15 cellular contexts compared by ENCODE assay signal in the genomic region with DNA sequence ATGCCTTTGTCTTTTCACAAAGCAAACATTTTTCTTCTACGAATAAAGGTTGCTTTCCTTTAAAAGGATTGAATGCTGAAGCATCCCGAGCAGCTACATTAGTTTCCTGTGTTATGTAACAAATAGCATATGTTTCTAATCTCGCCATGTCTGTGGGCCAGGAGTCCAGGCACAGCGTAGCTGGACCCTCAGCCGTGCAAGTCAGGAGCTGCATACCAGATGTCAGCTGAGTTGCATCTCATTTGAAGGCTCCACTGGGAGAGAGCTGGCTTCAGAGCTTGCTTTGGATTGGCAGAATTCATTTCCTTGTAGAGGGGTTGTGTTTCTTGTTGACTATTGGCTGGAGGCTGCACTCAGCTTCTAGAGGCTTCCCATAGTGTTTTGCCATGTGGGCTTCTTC. TPM values are rescaled to one million over a fixed set of nuclear protein-coding genes. Genes with fewer than 3 reads are reported as not detected.
DNase-seq lines count a peak whose midpoint lies in the region; ATAC-seq and TF ChIP-seq lines count a peak whose summit lies in the region.
"Had no signal": no experiment of that assay in that cellular context is flagged by ENCODE, and none has a peak within 500 bp of the region (broad histone marks: within the 10 kb centered on the region; RNA-seq: fewer than 3 reads in every experiment).

No MANE protein-coding gene starts in this region.

- no peak overlapping the region for H3K27ac ChIP-seq in neuronal stem cell (replicated peaks; ENCODE audit: low read length)
- H3K27ac ChIP-seq: coronary artery, left lung had no signal

- H3K4ac ChIP-seq in neuronal stem cell (ENCODE audit: low read length) = no peak overlapping the region

- H3K23ac ChIP-seq in neuronal stem cell (ENCODE audit: low read depth, low read length, poor library complexity) = no peak overlapping the region

- H3K27me3 ChIP-seq in BE2C (no peaks in the 10 kb centered on the region), neuronal stem cell (ENCODE audit: control insufficient read depth in 3 of 3, insufficient read depth in 3 of 3, low read depth in 1 of 3, low read length in 3 of 3) (no peaks in the 10 kb centered on the region)
- H3K27me3 ChIP-seq: left lung had no signal

- no peak overlapping the region for H3K4me3 Mint-ChIP-seq in stimulated activated naive B cell treated with anti-CD40 and anti-IgM and Interleukin-4, amounts not matched to agents 10 μg/mL and 1 μg/mL and 100 μg/mL, for 72 hours
- no peak overlapping the region for H3K4me3 Mint-ChIP-seq in activated naive CD8-positive, alpha-beta T cell treated with anti-CD3 and anti-CD28 coated beads for 36 hours

- H2BK15ac ChIP-seq in neuronal stem cell (ENCODE audit: low read length) = no peak overlapping the region

- no CpG with 5 or more reads among the region's 5 CpGs for WGBS in neuronal stem cell (ENCODE audit: extremely low coverage in 2 of 2, insufficient read length in 2 of 2, insufficient replicate concordance in 1 of 2), 2 donors

- no peak for ATAC-seq in stimulated activated naive B cell treated with anti-CD40 and anti-IgM and Interleukin-4, amounts not matched to agents 10 μg/mL and 1 μg/mL and 100 μg/mL, for 72 hours (replicated peaks)
- ATAC-seq in HG03442 (IDR thresholded peaks at IDR 0.05; ENCODE audit: unreplicated experiment) = no peak
- ATAC-seq: left lung had no signal

- H3K27me3 Mint-ChIP-seq in stimulated activated naive B cell treated with anti-CD40 and anti-IgM and Interleukin-4, amounts not matched to agents 10 μg/mL and 1 μg/mL and 100 μg/mL, for 72 hours = no peaks in the 10 kb centered on the region
- H3K27me3 Mint-ChIP-seq in activated naive CD8-positive, alpha-beta T cell treated with anti-CD3 and anti-CD28 coated beads for 36 hours = peaks cover 16% of the 10 kb centered on the region

- no peaks in the 10 kb centered on the region for H3K9me3 Mint-ChIP-seq in stimulated activated naive B cell treated with anti-CD40 and anti-IgM and Interleukin-4, amounts not matched to agents 10 μg/mL and 1 μg/mL and 100 μg/mL, for 72 hours
- no peaks in the 10 kb centered on the region for H3K9me3 Mint-ChIP-seq in activated naive CD8-positive, alpha-beta T cell treated with anti-CD3 and anti-CD28 coated beads for 36 hours

- H2BK120ac ChIP-seq in neuronal stem cell (ENCODE audit: low read depth, low read length) = no peak overlapping the region

- H3K4me3 ChIP-seq in BE2C (ENCODE audit: low read depth, low read length) = no peak overlapping the region
- H3K4me3 ChIP-seq in fibroblast of pulmonary artery (replicated peaks; ENCODE audit: low read depth, low read length) = no peak overlapping the region
- H3K4me3 ChIP-seq in neuronal stem cell (ENCODE audit: low read length in 2 of 2) = no peak overlapping the region
- H3K4me3 ChIP-seq: coronary artery, left lung had no signal

- no peak overlapping the region for H2BK5ac ChIP-seq in neuronal stem cell (ENCODE audit: low read length)

- H3K27ac Mint-ChIP-seq in stimulated activated naive B cell treated with anti-CD40 and anti-IgM and Interleukin-4, amounts not matched to agents 10 μg/mL and 1 μg/mL and 100 μg/mL, for 72 hours = no peak overlapping the region
- no peak overlapping the region for H3K27ac Mint-ChIP-seq in activated naive CD8-positive, alpha-beta T cell treated with anti-CD3 and anti-CD28 coated beads for 36 hours
- H3K27ac Mint-ChIP-seq: activated T-helper 2 cell treated with anti-CD3 and anti-CD28 coated beads, Interferon-gamma antibody, Interleukin-2, Interleukin-4, amounts not matched to agents 10 μg/mL and 5 μg/mL and 100 μg/mL, durations not matched to agents 14 hours and 24 hours and 36 hours had no signal

- H3K18ac ChIP-seq in neuronal stem cell (ENCODE audit: low read length) = no peak overlapping the region

- H2AFZ ChIP-seq in neuronal stem cell (ENCODE audit: low read length) = peak overlapping the region; percentile 79

- no peak overlapping the region for H3K14ac ChIP-seq in neuronal stem cell (ENCODE audit: low read length)

- no peak overlapping the region for H3K4me2 ChIP-seq in neuronal stem cell (ENCODE audit: insufficient read depth, low read length, poor library complexity, severe bottlenecking)

- H3K9me3 ChIP-seq in BE2C (no peaks in the 10 kb centered on the region), neuronal stem cell (replicated peaks in 1 of 2; ENCODE audit: control insufficient read depth in 2 of 2, insufficient read depth in 1 of 2, low read depth in 1 of 2, low read length in 2 of 2) (peaks cover 0 to 10% of the 10 kb centered on the region in 2 donors)

- no peak overlapping the region for H3K9ac ChIP-seq in neuronal stem cell (ENCODE audit: low read depth, low read length, poor library complexity)

- H3K79me1 ChIP-seq in neuronal stem cell (ENCODE audit: low read depth, low read length) = no peaks in the 10 kb centered on the region

- no peak for TF ChIP-seq CTCF in BE2C (IDR thresholded peaks at IDR 0.05; ENCODE audit: low read depth, low read length)
- no peak for TF ChIP-seq CTCF in fibroblast of pulmonary artery (IDR thresholded peaks at IDR 0.05; ENCODE audit: low read length, missing control alignments)

- H4K91ac ChIP-seq in neuronal stem cell (ENCODE audit: low read depth, low read length, poor library complexity) = no peak overlapping the region

- no peaks in the 10 kb centered on the region for H3K36me3 Mint-ChIP-seq in stimulated activated naive B cell treated with anti-CD40 and anti-IgM and Interleukin-4, amounts not matched to agents 10 μg/mL and 1 μg/mL and 100 μg/mL, for 72 hours
- no peaks in the 10 kb centered on the region for H3K36me3 Mint-ChIP-seq in activated naive CD8-positive, alpha-beta T cell treated with anti-CD3 and anti-CD28 coated beads for 36 hours

- no peak overlapping the region for H4K8ac ChIP-seq in neuronal stem cell (ENCODE audit: low read depth, low read length)

- H2BK12ac ChIP-seq in neuronal stem cell (ENCODE audit: low read length) = no peak overlapping the region

- H3K4me1 Mint-ChIP-seq in stimulated activated naive B cell treated with anti-CD40 and anti-IgM and Interleukin-4, amounts not matched to agents 10 μg/mL and 1 μg/mL and 100 μg/mL, for 72 hours = peaks cover 5 to 8% of the 10 kb centered on the region in 2 donors
- no peaks in the 10 kb centered on the region for H3K4me1 Mint-ChIP-seq in activated naive CD8-positive, alpha-beta T cell treated with anti-CD3 and anti-CD28 coated beads for 36 hours

- H3K4me1 ChIP-seq in BE2C = no peaks in the 10 kb centered on the region
- peaks cover 0 to 2% of the 10 kb centered on the region in 2 donors for H3K4me1 ChIP-seq in neuronal stem cell (ENCODE audit: control insufficient read depth in 2 of 2, insufficient read depth in 1 of 2, low read depth in 1 of 2, low read length in 2 of 2)

- DNase-seq in BE2C (peak; percentile 48), SK-N-DZ (ENCODE audit: low spot score) (peak; percentile 54), fibroblast of pulmonary artery (ENCODE audit: low read depth) (peak; percentile 95), neuronal stem cell (ENCODE audit: low spot score) (no peak), DMS79 (lab: John Stamatoyannopoulos, UW) (no peak)
- no peak for DNase-seq in stimulated activated naive B cell treated with anti-CD40 and anti-IgM and Interleukin-4, amounts not matched to agents 10 μg/mL and 1 μg/mL and 100 μg/mL, for 72 hours
- no peak for DNase-seq in activated naive CD8-positive, alpha-beta T cell treated with anti-CD3 and anti-CD28 coated beads for 36 hours
- DNase-seq: amniotic stem cell, C1 segment of cervical spinal cord, left lung, NCI-H1930, NCI-H510A treated with DMSO at 0.1 percent for 48 hours had no signal

- H3K36me3 ChIP-seq in BE2C (no peaks in the 10 kb centered on the region), neuronal stem cell (replicated peaks in 1 of 2; ENCODE audit: control insufficient read depth in 2 of 2, insufficient read depth in 2 of 2, low read length in 2 of 2) (no peaks in the 10 kb centered on the region)
- H3K36me3 ChIP-seq: left lung had no signal

- no peak overlapping the region for H2AK5ac ChIP-seq in neuronal stem cell (ENCODE audit: low read depth, low read length)

RNA-seq across cellular contexts. Expression of gene GOLPH3, which starts 16.0 kb away (rescaled TPM):
- polyA plus RNA-seq in BE2C (2012; ENCODE audit: insufficient read depth, insufficient read length, low read depth) = 83.1 TPM
- 44.8 and 59.6 TPM in 2 replicates for polyA plus RNA-seq in SK-N-DZ (2014; cell fraction: cytosol; rRNA removed)
- polyA plus RNA-seq in SK-N-DZ (2014; cell fraction: nucleus; rRNA removed) = 14.6 and 26.1 TPM in 2 replicates
- 61.8 TPM for polyA plus RNA-seq in neuronal stem cell (2013, experiment 1 of 2)
- 60.8 TPM for polyA plus RNA-seq in neuronal stem cell (2013, experiment 2 of 2)
- 10 to 100 TPM; 68.0 to 72.6 TPM for total RNA-seq in activated naive CD8-positive, alpha-beta T cell treated with anti-CD3 and anti-CD28 coated beads for 36 hours

Comparison
In these comparisons a context has a peak if more than half of its experiments do, and no peak if none do; other contexts are left out.
1. DNase-seq: peak in BE2C (single experiment), SK-N-DZ (single experiment) and fibroblast of pulmonary artery (single experiment); none in neuronal stem cell (single experiment), DMS79 (single experiment), stimulated activated naive B cell treated with anti-CD40 and anti-IgM and Interleukin-4, amounts not matched to agents 10 μg/mL and 1 μg/mL and 100 μg/mL, for 72 hours (single experiment) and activated naive CD8-positive, alpha-beta T cell treated with anti-CD3 and anti-CD28 coated beads for 36 hours (single experiment).